ENCODE assay signal across 23 cellular contexts in genomic region chr6:71091167-71091566, GRCh38.
"Had no signal": no experiment of that assay in that cellular context is flagged by ENCODE, and none has a peak within 500 bp of the region (broad histone marks: within the 10 kb centered on the region; RNA-seq: fewer than 3 reads in every experiment).

No MANE protein-coding gene starts in this region.

- H3K27me3 ChIP-seq: breast epithelium, gastroesophageal sphincter, heart left ventricle, pancreas, right atrium auricular region, stomach, suprapubic skin, transverse colon had no signal

- H3K36me3 Mint-ChIP-seq: activated naive CD4-positive, alpha-beta T cell treated with anti-CD3 and anti-CD28 coated beads, Interleukin-2, amount 50 U/mL, for 72 hours; memory B cell; natural killer cell treated with Interleukin-12 subunit alpha and Interleukin-12 subunit beta and Interleukin-15 and Interleukin-18, amount 100 ng/mL, for 72 hours; WTC11 had no signal

- H3K4me3 ChIP-seq: breast epithelium, gastroesophageal sphincter, heart left ventricle, pancreas, psoas muscle, right atrium auricular region, stomach, suprapubic skin, transverse colon had no signal

- ATAC-seq: activated naive CD4-positive, alpha-beta T cell treated with anti-CD3 and anti-CD28 coated beads, Interleukin-2, amount 50 U/mL, for 72 hours; activated T-helper 17 cell treated with anti-CD3 and anti-CD28 coated beads, Interleukin-2, amount 50 U/mL, for 72 hours; gastroesophageal sphincter; heart left ventricle; left cardiac atrium; natural killer cell treated with Interleukin-12 subunit alpha and Interleukin-12 subunit beta and Interleukin-15 and Interleukin-18, amount 100 ng/mL, for 72 hours; pancreas; psoas muscle; WTC11 had no signal

- H3K27ac Mint-ChIP-seq: activated naive CD4-positive, alpha-beta T cell treated with anti-CD3 and anti-CD28 coated beads, Interleukin-2, amount 50 U/mL, for 72 hours; activated T-cell treated with anti-CD3 and anti-CD28 coated beads, Interleukin-2, amount 50 U/mL, for 24 hours; activated T-helper 17 cell treated with anti-CD3 and anti-CD28 coated beads, Interleukin-2, amount 50 U/mL, for 72 hours; endodermal cell; memory B cell; natural killer cell treated with Interleukin-12 subunit alpha and Interleukin-12 subunit beta and Interleukin-15 and Interleukin-18, amount 100 ng/mL, for 72 hours; WTC11 had no signal

- DNase-seq: activated T-cell treated with anti-CD3 and anti-CD28 coated beads, Interleukin-2, amount 50 U/mL, for 24 hours; cerebellar nuclear complex; cortex of kidney; endodermal cell; heart left ventricle; islet precursor cell; left cardiac atrium; pancreas; psoas muscle; stimulated activated CD4-positive, alpha-beta T cell treated with anti-CD3 and anti-CD28 coated beads, Interleukin-4, amount 100 ng/mL, for 4 hours; stomach; T-helper 9 cell; transverse colon had no signal

- H3K4me1 Mint-ChIP-seq: activated T-helper 17 cell treated with anti-CD3 and anti-CD28 coated beads, Interleukin-2, amount 50 U/mL, for 72 hours; endodermal cell; WTC11 had no signal

- H3K27ac ChIP-seq: breast epithelium, epithelial cell of prostate, gastroesophageal sphincter, heart left ventricle, pancreas, psoas muscle, right atrium auricular region, stomach, suprapubic skin, transverse colon had no signal

- H3K4me3 Mint-ChIP-seq: activated T-cell treated with anti-CD3 and anti-CD28 coated beads, Interleukin-2, amount 50 U/mL, for 24 hours; activated T-helper 17 cell treated with anti-CD3 and anti-CD28 coated beads, Interleukin-2, amount 50 U/mL, for 72 hours; endodermal cell; memory B cell; natural killer cell treated with Interleukin-12 subunit alpha and Interleukin-12 subunit beta and Interleukin-15 and Interleukin-18, amount 100 ng/mL, for 72 hours; WTC11 had no signal

- H3K9me3 Mint-ChIP-seq: activated T-cell treated with anti-CD3 and anti-CD28 coated beads, Interleukin-2, amount 50 U/mL, for 24 hours; activated T-helper 17 cell treated with anti-CD3 and anti-CD28 coated beads, Interleukin-2, amount 50 U/mL, for 72 hours; endodermal cell had no signal
